8 cellular contexts compared by ENCODE assay signal in genomic region chr17:81916246-81917001, GRCh38. TPM values are rescaled to one million over a fixed set of nuclear protein-coding genes. Genes with fewer than 3 reads are reported as not detected.
DNase-seq lines count a peak whose midpoint lies in the region; ATAC-seq, FAIRE-seq and TF ChIP-seq lines count a peak whose summit lies in the region.
"Not testable (repeated sequence)": the region's sequence is repeated elsewhere in the genome, so short reads cannot be mapped to it uniquely, and the experiment has no call there.

No MANE protein-coding gene starts in this region.

- peaks cover 31% of the 10 kb centered on the region for H3F3A ChIP-seq in SK-N-SH (replicated peaks; ENCODE audit: insufficient read depth)

- ATAC-seq in right lobe of liver: not testable (repeated sequence)

- H3K36me3 ChIP-seq in SK-N-SH (replicated peaks in 1 of 2; ENCODE audit: control insufficient read depth in 1 of 2, insufficient read depth in 2 of 2, low read length in 1 of 2) (peaks cover 25 to 73% of the 10 kb centered on the region in 2 experiments), right lobe of liver (peaks cover 0 to 34% (median 12%) of the 10 kb centered on the region in 4 donors)

- H3K9me3 Mint-ChIP-seq in activated naive CD8-positive, alpha-beta T cell (ENCODE audit: low read depth): not testable (repeated sequence)

- TF ChIP-seq CTCF in SK-N-SH (IDR thresholded peaks at IDR 0.05); epithelial cell of esophagus (IDR thresholded peaks at IDR 0.05; ENCODE audit: insufficient read depth, low read depth, low read length, missing control alignments); right lobe of liver (IDR thresholded peaks at IDR 0.05): not testable (repeated sequence)

- peak overlapping the region; percentile 89 for H3K4me3 Mint-ChIP-seq in activated naive CD8-positive, alpha-beta T cell

- FAIRE-seq in G401.6 (lab: Jason Lieb, UNC): peak; percentile 93

- not testable (repeated sequence) for H3K9me2 ChIP-seq in SK-N-SH

- DNase-seq in A172 (ENCODE audit: low spot score) (peak; percentile 93), LHCN-M2 (ENCODE audit: low read depth) (peak; percentile 82), epithelial cell of esophagus (ENCODE audit: low read depth) (peak; percentile 93), renal cortical epithelial cell (ENCODE audit: low read depth) (peak; percentile 74)
- DNase-seq in SK-N-SH, right lobe of liver: not testable (repeated sequence)

- intact Hi-C loops in right lobe of liver (cut with DNase I): not testable (repeated sequence)

- H3K36me3 Mint-ChIP-seq in activated naive CD8-positive, alpha-beta T cell: not testable (repeated sequence)

- POLR2A ChIA-PET in SK-N-SH (lab: Yijun Ruan, JAX): interaction anchor here (0.7 to 1.3 kb wide), 3 partner anchors 21 to 105 kb away, joined by 3 to 8 read pairs (median 3); partner anchors contain the start of gene PYCR1

- H3K27me3 Mint-ChIP-seq in activated naive CD8-positive, alpha-beta T cell: not testable (repeated sequence)

- H4K20me1 ChIP-seq in SK-N-SH (ENCODE audit: insufficient read depth): peaks cover 64% of the 10 kb centered on the region

- 79% methylated on average over 20 of the region's 21 CpGs for WGBS in SK-N-SH (ENCODE audit: low lambda C conversion rate)
- 57% methylated on average over 20 of the region's 21 CpGs for WGBS in right lobe of liver (ENCODE audit: insufficient coverage, low coverage, low lambda C conversion rate, missing lambda C conversion rate)

- peaks cover 27% of the 10 kb centered on the region for H3K4me1 Mint-ChIP-seq in activated naive CD8-positive, alpha-beta T cell (ENCODE audit: low read depth)

- not testable (repeated sequence) for H3K27ac Mint-ChIP-seq in activated naive CD8-positive, alpha-beta T cell

- H3K9ac ChIP-seq in SK-N-SH: peak overlapping the region; percentile 68; the same call in 1 of the 2 replicates

- not testable (repeated sequence) for TF ChIP-seq RAD21 in SK-N-SH (IDR thresholded peaks at IDR 0.05; ENCODE audit: low read length)

- CTCF ChIA-PET in SK-N-SH (lab: Yijun Ruan, JAX): interaction anchor here (0.5 to 3.4 kb wide), 6 partner anchors 11 to 106 kb away, joined by 3 to 22 read pairs (median 4); partner anchors contain the start of genes CENPX, MAFG, NOTUM and PYCR1

- H3K4me2 ChIP-seq in SK-N-SH: peak overlapping the region; percentile 76

- peak overlapping the region; percentile 89 to 100 for H3K4me3 ChIP-seq in SK-N-SH (ENCODE audit: low read depth in 2 of 2, low read length in 1 of 2)
- H3K4me3 ChIP-seq in epithelial cell of esophagus (ENCODE audit: low read length): peak overlapping the region; percentile 59
- H3K4me3 ChIP-seq in right lobe of liver: peak overlapping the region in 1 of 3 donors; percentile 89

- not testable (repeated sequence) for H2AFZ ChIP-seq in SK-N-SH (ENCODE audit: low read depth)

- H3K4me1 ChIP-seq in SK-N-SH (ENCODE audit: control insufficient read depth in 1 of 2, insufficient read depth in 2 of 2, low read depth in 1 of 2, low read length in 1 of 2): peaks cover 7 to 26% of the 10 kb centered on the region in 2 experiments; a peak in 3 of 4 replicates
- H3K4me1 ChIP-seq in right lobe of liver: peaks cover 0 to 44% (median 12%) of the 10 kb centered on the region in 4 donors

- not testable (repeated sequence) for TF ChIP-seq EP300 in SK-N-SH (IDR thresholded peaks at IDR 0.05; ENCODE audit: borderline replicate concordance in 1 of 2, low read depth in 1 of 2, low read length in 1 of 2)

- peak; percentile 10 for TF ChIP-seq POLR2A in right lobe of liver (IDR thresholded peaks at IDR 0.05)

- peaks cover 60% of the 10 kb centered on the region for H3K79me2 ChIP-seq in SK-N-SH (ENCODE audit: insufficient read depth)

- H3K27me3 ChIP-seq in SK-N-SH (ENCODE audit: insufficient read depth); right lobe of liver: not testable (repeated sequence)

- H3K27ac ChIP-seq in SK-N-SH (ENCODE audit: low read depth in 2 of 2, low read length in 1 of 2); right lobe of liver: not testable (repeated sequence)

- H3K9me3 ChIP-seq in SK-N-SH, right lobe of liver: not testable (repeated sequence)

RNA-seq across cellular contexts. Expression of gene SIRT7, which starts 1.6 kb away (rescaled TPM):
- 34.9 and 47.0 TPM in 2 replicates for total RNA-seq in A172 (2014; rRNA removed; shearing (Covaris generic))
- total RNA-seq in LHCN-M2 (2014; rRNA removed) (17.3 and 20.0 TPM in 2 replicates), right lobe of liver (10 to 100 TPM in 4 of 6 experiments, 1 to 10 TPM in 2; 7.4 to 15.0 (median 12.2) TPM), renal cortical epithelial cell (17.9 and 20.4 TPM in 2 replicates)
- polyA plus RNA-seq in LHCN-M2 (2012): 18.1 TPM
- polyA plus RNA-seq in SK-N-SH (2012; rRNA removed): 32.6 and 34.1 TPM in 2 replicates
- polyA plus RNA-seq in SK-N-SH (2012; cell fraction: cytosol; rRNA removed): 10.3 and 12.3 TPM in 2 replicates
- 182 and 254 TPM in 2 replicates for polyA plus RNA-seq in SK-N-SH (2012; cell fraction: nucleus; rRNA removed)

RNA-seq across cellular contexts. Expression of gene PCYT2, which starts 5.2 kb away (rescaled TPM):
- 93.8 and 108 TPM in 2 replicates for total RNA-seq in A172 (2014; rRNA removed; shearing (Covaris generic))
- total RNA-seq in LHCN-M2 (2014; rRNA removed) (30.4 and 35.4 TPM in 2 replicates), right lobe of liver (100 to 1,000 TPM in 1 of 6 experiments, 10 to 100 TPM in 5; 63.5 to 103 (median 89.3) TPM), renal cortical epithelial cell (18.6 and 47.2 TPM in 2 replicates)
- 52.7 TPM for polyA plus RNA-seq in LHCN-M2 (2012)
- 46.2 and 54.1 TPM in 2 replicates for polyA plus RNA-seq in SK-N-SH (2012; rRNA removed)
- 23.8 and 36.1 TPM in 2 replicates for polyA plus RNA-seq in SK-N-SH (2012; cell fraction: cytosol; rRNA removed)
- 97.5 and 110 TPM in 2 replicates for polyA plus RNA-seq in SK-N-SH (2012; cell fraction: nucleus; rRNA removed)

RNA-seq across cellular contexts. Expression of gene MAFG, which starts 11.1 kb away (rescaled TPM):
- total RNA-seq in A172 (2014; rRNA removed; shearing (Covaris generic)): 30.1 and 37.6 TPM in 2 replicates
- total RNA-seq in LHCN-M2 (2014; rRNA removed) (18.8 and 19.7 TPM in 2 replicates), right lobe of liver (10 to 100 TPM in 2 of 6 experiments, 1 to 10 TPM in 4; 7.4 to 12.9 (median 9.2) TPM), renal cortical epithelial cell (11.3 and 14.4 TPM in 2 replicates)
- polyA plus RNA-seq in LHCN-M2 (2012): 17.5 TPM
- 30.3 and 38.7 TPM in 2 replicates for polyA plus RNA-seq in SK-N-SH (2012; rRNA removed)
- polyA plus RNA-seq in SK-N-SH (2012; cell fraction: cytosol; rRNA removed): 22.2 and 29.1 TPM in 2 replicates
- 88.8 and 95.8 TPM in 2 replicates for polyA plus RNA-seq in SK-N-SH (2012; cell fraction: nucleus; rRNA removed)

RNA-seq across cellular contexts. Expression of gene NPB, which starts 14.4 kb away (rescaled TPM):
- total RNA-seq in A172 (2014; rRNA removed; shearing (Covaris generic)): 0.77 and 1.8 TPM in 2 replicates
- total RNA-seq in LHCN-M2 (2014; rRNA removed): 0.86 and 2.9 TPM in 2 replicates
- 1.8 TPM for polyA plus RNA-seq in LHCN-M2 (2012)
- 0.91 and 2.4 TPM in 2 replicates for polyA plus RNA-seq in SK-N-SH (2012; rRNA removed)
- polyA plus RNA-seq in SK-N-SH (2012; cell fraction: cytosol; rRNA removed): 1.0 and 1.9 TPM in 2 replicates
- 0.89 and 2.1 TPM in 2 replicates for polyA plus RNA-seq in SK-N-SH (2012; cell fraction: nucleus; rRNA removed)
- 1 to 10 TPM in 2 of 6 experiments, under 1 TPM in 2, not detected in 2; 0.12 to 1.5 (median 0.87) TPM for total RNA-seq in right lobe of liver
- 0.25 and 3.3 TPM in 2 replicates for total RNA-seq in renal cortical epithelial cell

RNA-seq across cellular contexts. Expression of gene PYCR1, which starts 20.7 kb away (rescaled TPM):
- total RNA-seq in A172 (2014; rRNA removed; shearing (Covaris generic)): 70.2 and 84.1 TPM in 2 replicates
- total RNA-seq in LHCN-M2 (2014; rRNA removed) (59.1 and 81.4 TPM in 2 replicates), right lobe of liver (10 to 100 TPM in 1 of 6 experiments, 1 to 10 TPM in 5; 3.2 to 10.6 (median 5.1) TPM), renal cortical epithelial cell (69.3 and 122 TPM in 2 replicates)
- 73.7 TPM for polyA plus RNA-seq in LHCN-M2 (2012)
- polyA plus RNA-seq in SK-N-SH (2012; rRNA removed): 121 and 165 TPM in 2 replicates
- 52.8 and 102 TPM in 2 replicates for polyA plus RNA-seq in SK-N-SH (2012; cell fraction: cytosol; rRNA removed)
- 77.3 and 103 TPM in 2 replicates for polyA plus RNA-seq in SK-N-SH (2012; cell fraction: nucleus; rRNA removed)
